In genomic region chrX:71623714-71624113, GRCh38 we compare ENCODE assay signal across 13 cellular contexts. TPM values are rescaled to one million over a fixed set of nuclear protein-coding genes. Genes with fewer than 3 reads are reported as not detected.
DNase-seq lines count a peak whose midpoint lies in the region; ATAC-seq, FAIRE-seq and TF ChIP-seq lines count a peak whose summit lies in the region.
"Had no signal": no experiment of that assay in that cellular context is flagged by ENCODE, and none has a peak within 500 bp of the region (broad histone marks: within the 10 kb centered on the region; RNA-seq: fewer than 3 reads in every experiment).

No MANE protein-coding gene starts in this region.

- no peak for TF ChIP-seq POLR2A in GM12891 (IDR thresholded peaks at IDR 0.05; ENCODE audit: low read depth, low read length)

- no peaks in the 10 kb centered on the region for H3K9me3 Mint-ChIP-seq in IgD-negative memory B cell
- H3K9me3 Mint-ChIP-seq in activated naive CD8-positive, alpha-beta T cell treated with anti-CD3 and anti-CD28 coated beads, Interleukin-2, amount 10 ng/mL, durations not matched to agents 7 days and 5 days = no peaks in the 10 kb centered on the region

- H3K4me1 Mint-ChIP-seq in IgD-negative memory B cell = peaks cover 31 to 43% (median 33%) of the 10 kb centered on the region in 3 donors
- peaks cover 35% of the 10 kb centered on the region for H3K4me1 Mint-ChIP-seq in activated naive CD8-positive, alpha-beta T cell treated with anti-CD3 and anti-CD28 coated beads, Interleukin-2, amount 10 ng/mL, durations not matched to agents 7 days and 5 days
- H3K4me1 Mint-ChIP-seq: endodermal cell had no signal

- POLR2A ChIA-PET in activated naive CD8-positive, alpha-beta T cell treated with anti-CD3 and anti-CD28 coated beads, Interleukin-2, amount 10 ng/mL, durations not matched to agents 7 days and 5 days (lab: Charles Lee) = interaction anchor here (1.2 to 3.5 kb wide), 5 partner anchors 10 to 90 kb away, joined by 3 to 16 read pairs (median 10); partner anchors contain the start of gene OGT

- H3K27ac ChIP-seq in skin epidermis = peak overlapping the region in 13 of 21 experiments; percentile 44 to 93 (median 83)

- FAIRE-seq in GM12891 (lab: Jason Lieb, UNC) = peak; percentile 89

- ATAC-seq in activated naive CD8-positive, alpha-beta T cell treated with anti-CD3 and anti-CD28 coated beads, Interleukin-2, amount 10 ng/mL, durations not matched to agents 7 days and 5 days (ENCODE audit: low read depth) = no peak
- no peak for ATAC-seq in HG03439 (IDR thresholded peaks at IDR 0.05; ENCODE audit: unreplicated experiment)

- peak overlapping the region; percentile 16 to 90 (median 67) for H3K4me3 Mint-ChIP-seq in IgD-negative memory B cell
- peak overlapping the region; percentile 78 for H3K4me3 Mint-ChIP-seq in activated naive CD8-positive, alpha-beta T cell treated with anti-CD3 and anti-CD28 coated beads, Interleukin-2, amount 10 ng/mL, durations not matched to agents 7 days and 5 days
- H3K4me3 Mint-ChIP-seq: endodermal cell had no signal

- H3K27ac Mint-ChIP-seq in IgD-negative memory B cell = peak overlapping the region; percentile 96 to 100 (median 98)
- peak overlapping the region; percentile 95 for H3K27ac Mint-ChIP-seq in activated naive CD8-positive, alpha-beta T cell treated with anti-CD3 and anti-CD28 coated beads, Interleukin-2, amount 10 ng/mL, durations not matched to agents 7 days and 5 days

- no peaks in the 10 kb centered on the region for H3K36me3 Mint-ChIP-seq in IgD-negative memory B cell
- peaks cover 3% of the 10 kb centered on the region for H3K36me3 Mint-ChIP-seq in activated naive CD8-positive, alpha-beta T cell treated with anti-CD3 and anti-CD28 coated beads, Interleukin-2, amount 10 ng/mL, durations not matched to agents 7 days and 5 days

- H3K27me3 Mint-ChIP-seq in IgD-negative memory B cell = peaks cover 2% of the 10 kb centered on the region
- H3K27me3 Mint-ChIP-seq in activated naive CD8-positive, alpha-beta T cell treated with anti-CD3 and anti-CD28 coated beads, Interleukin-2, amount 10 ng/mL, durations not matched to agents 7 days and 5 days = no peaks in the 10 kb centered on the region

- no peak overlapping the region for H3K4me3 ChIP-seq in skin epidermis

- no peak for DNase-seq in GM12891 (ENCODE audit: insufficient read length, low spot score)
- DNase-seq in activated naive CD8-positive, alpha-beta T cell treated with anti-CD3 and anti-CD28 coated beads, Interleukin-2, amount 10 ng/mL, durations not matched to agents 7 days and 5 days = no peak
- no peak for DNase-seq in NCI-H1417 (lab: John Stamatoyannopoulos, UW)
- no peak for DNase-seq in SW480 (ENCODE audit: low spot score)
- DNase-seq: endodermal cell; heart left ventricle; left ventricle myocardium superior; NCI-H1092 treated with DMSO at 0.1 percent for 48 hours; stimulated activated CD4-positive, alpha-beta T cell treated with anti-CD3 and anti-CD28 coated beads, Interleukin-1b, Interleukin-23, amount 100 ng/mL, for 48 hours had no signal

TF ChIP-seq in GM12891, 5 proteins besides CTCF, POLR2A, EP300 and RAD21:
- TF ChIP-seq TAF1 (IDR thresholded peaks at IDR 0.05; ENCODE audit: low read depth, low read length) = no peak
- no peak for TF ChIP-seq POLR2AphosphoS5 (IDR thresholded peaks at IDR 0.05; ENCODE audit: low read depth, low read length)
- no peak for TF ChIP-seq POU2F2 (IDR thresholded peaks at IDR 0.05; ENCODE audit: low read depth, low read length)
- no peak for TF ChIP-seq SPI1 (IDR thresholded peaks at IDR 0.05; ENCODE audit: low read depth, low read length)
- TF ChIP-seq PAX5 (IDR thresholded peaks at IDR 0.05; ENCODE audit: insufficient read depth, low read length, severe bottlenecking) = no peak

RNA-seq across cellular contexts. Expression of gene CXCR3, which starts 5.4 kb away (rescaled TPM):
- 10.0 TPM for polyA plus RNA-seq in GM12891 (2012; ENCODE audit: low read depth, missing spikeins)
- 73.8 TPM for polyA plus RNA-seq in IgD-negative memory B cell
- 100 to 1,000 TPM; 105 to 107 TPM for total RNA-seq in activated naive CD8-positive, alpha-beta T cell treated with anti-CD3 and anti-CD28 coated beads, Interleukin-2, amount 10 ng/mL, durations not matched to agents 7 days and 5 days
- total RNA-seq: endodermal cell, osteocyte had no signal

RNA-seq across cellular contexts. Expression of gene GCNA, which starts 45.5 kb away (rescaled TPM):
- polyA plus RNA-seq in GM12891 (2012; ENCODE audit: low read depth, missing spikeins) = 0.58 TPM
- 0.38 TPM for polyA plus RNA-seq in IgD-negative memory B cell
- total RNA-seq in activated naive CD8-positive, alpha-beta T cell treated with anti-CD3 and anti-CD28 coated beads, Interleukin-2, amount 10 ng/mL, durations not matched to agents 7 days and 5 days = 1 to 10 TPM; 8.5 to 8.7 TPM
